Comparison of ENCODE assay signal across 9 cellular contexts in genomic region chr10:46283217-46283944, GRCh38. TPM values are rescaled to one million over a fixed set of nuclear protein-coding genes. Genes with fewer than 3 reads are reported as not detected.
DNase-seq lines count a peak whose midpoint lies in the region; ATAC-seq and TF ChIP-seq lines count a peak whose summit lies in the region.
"Had no signal": no experiment of that assay in that cellular context is flagged by ENCODE, and none has a peak within 500 bp of the region (broad histone marks: within the 10 kb centered on the region; RNA-seq: fewer than 3 reads in every experiment).

No MANE protein-coding gene starts in this region.

- no peaks in the 10 kb centered on the region for H3F3A ChIP-seq in GM23338 (replicated peaks; ENCODE audit: low read depth)

- H2AFZ ChIP-seq in GM23338 (no peak overlapping the region; the same call in 1 of the 2 replicates), fibroblast of lung (ENCODE audit: low read length) (no peak overlapping the region)

- H3K27me3 Mint-ChIP-seq in GM23338 (ENCODE audit: insufficient read depth, low read depth, poor library complexity) (peaks cover 43% of the 10 kb centered on the region), T-helper 17 cell (no peaks in the 10 kb centered on the region)

- no peaks in the 10 kb centered on the region for H3K9me2 ChIP-seq in GM23338 (ENCODE audit: insufficient read depth)

- ATAC-seq in GM23338, result no peak
- no peak for ATAC-seq in T-helper 17 cell
- no peak for ATAC-seq in HG03159 (IDR thresholded peaks at IDR 0.05; ENCODE audit: unreplicated experiment)

- no peak for TF ChIP-seq POLR2A in sigmoid colon (IDR thresholded peaks at IDR 0.05)

- TF ChIP-seq CTCF in GM23338 (conservative IDR thresholded peaks at IDR 0.05; ENCODE audit: low read depth in 2 of 2) (no peak), fibroblast of lung (conservative IDR thresholded peaks at IDR 0.05 in 1 of 2, IDR thresholded peaks at IDR 0.05 in 1 of 2; ENCODE audit: low read depth in 1 of 2, low read length in 2 of 2) (no peak), sigmoid colon (IDR thresholded peaks at IDR 0.05) (no peak)

- H4K20me1 ChIP-seq in GM23338 (replicated peaks; ENCODE audit: insufficient read depth), result no peaks in the 10 kb centered on the region
- H4K20me1 ChIP-seq in fibroblast of lung (ENCODE audit: control insufficient read depth, extremely low read depth, insufficient read depth, low read length), result no peaks in the 10 kb centered on the region

- peak overlapping the region; percentile 82 for H3K4me3 Mint-ChIP-seq in GM23338
- peak overlapping the region; percentile 93 for H3K4me3 Mint-ChIP-seq in T-helper 17 cell

- 52 to 56% methylated on average over 9 to 10 of the region's 14 CpGs for WGBS in sigmoid colon, 2 donors

- H3K4me1 Mint-ChIP-seq in GM23338 (peaks cover 14% of the 10 kb centered on the region), T-helper 17 cell (peaks cover 11% of the 10 kb centered on the region)

- H3K9ac ChIP-seq in fibroblast of lung (ENCODE audit: insufficient read depth, low read length), result no peak overlapping the region

- H3K4me1 ChIP-seq in GM23338 (ENCODE audit: insufficient read depth) (peaks cover 18% of the 10 kb centered on the region), fibroblast of lung (ENCODE audit: control insufficient read depth, extremely low read depth, insufficient read depth, low read length) (peaks cover 2% of the 10 kb centered on the region), sigmoid colon (peaks cover 0 to 30% (median 17%) of the 10 kb centered on the region in 4 donors)

- H3K9me3 ChIP-seq in T-helper 17 cell (ENCODE audit: control insufficient read depth, low read length, poor library complexity, severe bottlenecking) (no peaks in the 10 kb centered on the region), fibroblast of lung (ENCODE audit: control insufficient read depth, insufficient read depth, low read depth, low read length) (no peaks in the 10 kb centered on the region), sigmoid colon (no peaks in the 10 kb centered on the region)

- H3K79me2 ChIP-seq in GM23338 (replicated peaks; ENCODE audit: insufficient read depth) (no peaks in the 10 kb centered on the region), fibroblast of lung (ENCODE audit: control insufficient read depth, insufficient read depth, low read length) (no peaks in the 10 kb centered on the region)

- H3K27ac ChIP-seq in GM23338 (ENCODE audit: low read depth) (no peak overlapping the region), fibroblast of lung (ENCODE audit: insufficient read depth, low read length) (no peak overlapping the region), sigmoid colon (peak overlapping the region in 2 of 4 donors; percentile 79 to 86)

- H3K9me3 Mint-ChIP-seq in GM23338, result no peaks in the 10 kb centered on the region; the same call in 2 of the 3 replicates

- H3K36me3 Mint-ChIP-seq in GM23338 (ENCODE audit: low read depth) (no peaks in the 10 kb centered on the region), T-helper 17 cell (ENCODE audit: low read depth) (peaks cover 2% of the 10 kb centered on the region)

- DNase-seq in GM23338 (ENCODE audit: low spot score) (no peak), T-helper 17 cell (no peak), fibroblast of lung (ENCODE audit: low read depth in 2 of 2) (peak in 1 of 2 donors; percentile 13), sigmoid colon (no peak), glomerular visceral epithelial cell (ENCODE audit: extremely low spot score) (no peak), RKO (ENCODE audit: low spot score) (no peak)
- DNase-seq in stimulated activated naive CD4-positive, alpha-beta T cell (lab: John Stamatoyannopoulos, UW), result no peak

- intact Hi-C loops in sigmoid colon (cut with DNase I), result loop anchor here (5.0 kb wide), 2 partner anchors 56 to 176 kb away; no protein-coding TSS in a partner anchor

- H3K4me3 ChIP-seq in GM23338, result peak overlapping the region; percentile 73
- H3K4me3 ChIP-seq in fibroblast of lung (replicated peaks in 1 of 4; ENCODE audit: control extremely low read depth in 1 of 4, insufficient read depth in 1 of 4, low read depth in 3 of 4, low read length in 4 of 4), result peak overlapping the region in 1 of 4 experiments; percentile 40
- H3K4me3 ChIP-seq in sigmoid colon, result peak overlapping the region; percentile 49 to 57 (median 52)

- H3K36me3 ChIP-seq in GM23338 (ENCODE audit: insufficient read depth) (no peaks in the 10 kb centered on the region), fibroblast of lung (ENCODE audit: control insufficient read depth, insufficient read depth, low read length) (no peaks in the 10 kb centered on the region), sigmoid colon (no peaks in the 10 kb centered on the region)

- peak overlapping the region; percentile 90 for H3K4me2 ChIP-seq in GM23338
- peak overlapping the region; percentile 68 for H3K4me2 ChIP-seq in fibroblast of lung (ENCODE audit: extremely low read depth, insufficient read depth, low read length)

- H3K27ac Mint-ChIP-seq in GM23338 (no peak overlapping the region), T-helper 17 cell (peak overlapping the region; percentile 67)

- peaks cover 51% of the 10 kb centered on the region for H3K27me3 ChIP-seq in GM23338 (ENCODE audit: insufficient read depth)
- peaks cover 5% of the 10 kb centered on the region for H3K27me3 ChIP-seq in fibroblast of lung (ENCODE audit: control insufficient read depth, insufficient read depth, low read length)
- H3K27me3 ChIP-seq in sigmoid colon, result no peaks in the 10 kb centered on the region

- TF ChIP-seq EP300 in sigmoid colon (IDR thresholded peaks at IDR 0.05), result no peak

TF ChIP-seq in GM23338, 12 proteins besides CTCF, POLR2A, EP300 and RAD21 (continues in another document):
- no peak for TF ChIP-seq ZNF331 (CRISPR knock-in tag; IDR thresholded peaks at IDR 0.05; ENCODE audit: low read depth)
- TF ChIP-seq, protein P1, sequence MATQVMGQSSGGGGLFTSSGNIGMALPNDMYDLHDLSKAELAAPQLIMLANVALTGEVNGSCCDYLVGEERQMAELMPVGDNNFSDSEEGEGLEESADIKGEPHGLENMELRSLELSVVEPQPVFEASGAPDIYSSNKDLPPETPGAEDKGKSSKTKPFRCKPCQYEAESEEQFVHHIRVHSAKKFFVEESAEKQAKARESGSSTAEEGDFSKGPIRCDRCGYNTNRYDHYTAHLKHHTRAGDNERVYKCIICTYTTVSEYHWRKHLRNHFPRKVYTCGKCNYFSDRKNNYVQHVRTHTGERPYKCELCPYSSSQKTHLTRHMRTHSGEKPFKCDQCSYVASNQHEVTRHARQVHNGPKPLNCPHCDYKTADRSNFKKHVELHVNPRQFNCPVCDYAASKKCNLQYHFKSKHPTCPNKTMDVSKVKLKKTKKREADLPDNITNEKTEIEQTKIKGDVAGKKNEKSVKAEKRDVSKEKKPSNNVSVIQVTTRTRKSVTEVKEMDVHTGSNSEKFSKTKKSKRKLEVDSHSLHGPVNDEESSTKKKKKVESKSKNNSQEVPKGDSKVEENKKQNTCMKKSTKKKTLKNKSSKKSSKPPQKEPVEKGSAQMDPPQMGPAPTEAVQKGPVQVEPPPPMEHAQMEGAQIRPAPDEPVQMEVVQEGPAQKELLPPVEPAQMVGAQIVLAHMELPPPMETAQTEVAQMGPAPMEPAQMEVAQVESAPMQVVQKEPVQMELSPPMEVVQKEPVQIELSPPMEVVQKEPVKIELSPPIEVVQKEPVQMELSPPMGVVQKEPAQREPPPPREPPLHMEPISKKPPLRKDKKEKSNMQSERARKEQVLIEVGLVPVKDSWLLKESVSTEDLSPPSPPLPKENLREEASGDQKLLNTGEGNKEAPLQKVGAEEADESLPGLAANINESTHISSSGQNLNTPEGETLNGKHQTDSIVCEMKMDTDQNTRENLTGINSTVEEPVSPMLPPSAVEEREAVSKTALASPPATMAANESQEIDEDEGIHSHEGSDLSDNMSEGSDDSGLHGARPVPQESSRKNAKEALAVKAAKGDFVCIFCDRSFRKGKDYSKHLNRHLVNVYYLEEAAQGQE (IDR thresholded peaks at IDR 0.05; ENCODE audit: unreplicated experiment), result no peak
- TF ChIP-seq JUNB (IDR thresholded peaks at IDR 0.05; ENCODE audit: unreplicated experiment), result no peak
- TF ChIP-seq STAT1 (IDR thresholded peaks at IDR 0.05; ENCODE audit: unreplicated experiment), result no peak
- no peak for TF ChIP-seq ZNF114 (CRISPR knock-in tag; IDR thresholded peaks at IDR 0.05)
- TF ChIP-seq, protein P2, sequence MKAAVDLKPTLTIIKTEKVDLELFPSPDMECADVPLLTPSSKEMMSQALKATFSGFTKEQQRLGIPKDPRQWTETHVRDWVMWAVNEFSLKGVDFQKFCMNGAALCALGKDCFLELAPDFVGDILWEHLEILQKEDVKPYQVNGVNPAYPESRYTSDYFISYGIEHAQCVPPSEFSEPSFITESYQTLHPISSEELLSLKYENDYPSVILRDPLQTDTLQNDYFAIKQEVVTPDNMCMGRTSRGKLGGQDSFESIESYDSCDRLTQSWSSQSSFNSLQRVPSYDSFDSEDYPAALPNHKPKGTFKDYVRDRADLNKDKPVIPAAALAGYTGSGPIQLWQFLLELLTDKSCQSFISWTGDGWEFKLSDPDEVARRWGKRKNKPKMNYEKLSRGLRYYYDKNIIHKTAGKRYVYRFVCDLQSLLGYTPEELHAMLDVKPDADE (IDR thresholded peaks at IDR 0.05), result no peak

RNA-seq across cellular contexts. Expression of gene ANTXRL, which starts 3.4 kb away (rescaled TPM):
- total RNA-seq in GM23338 (2014; rRNA removed; shearing (Covaris generic)), result not detected in 2 replicates
- polyA plus RNA-seq in GM23338 (2016; fragmentation: Nextera tagmentation; extraction: Ambion mirVana) (not detected in 2 replicates), fibroblast of lung (not detected in 2 replicates), sigmoid colon (not detected)
- total RNA-seq in T-helper 17 cell (not detected), fibroblast of lung (not detected in 2 replicates), sigmoid colon (not detected)
- not detected in 2 replicates for polyA plus RNA-seq in fibroblast of lung (2012)
- not detected in 2 replicates for polyA minus RNA-seq in fibroblast of lung (ENCODE audit: low replicate concordance)
- total RNA-seq: RPMI7951 had no signal
